13 cellular contexts compared by ENCODE assay signal in genomic region chr5:2257326-2258244, GRCh38.
A peak's percentile ranks its signal among the peaks of the same experiment; 100 is the strongest.
DNase-seq lines count a peak whose midpoint lies in the region; FAIRE-seq lines count a peak whose summit lies in the region.
"Had no signal": no experiment of that assay in that cellular context is flagged by ENCODE, and none has a peak within 500 bp of the region (broad histone marks: within the 10 kb centered on the region; RNA-seq: fewer than 3 reads in every experiment).

No MANE protein-coding gene starts in this region.

- H3K4me3 ChIP-seq in H7 (ENCODE audit: insufficient read depth, low read depth, low read length) = no peak overlapping the region

- H3K36me3 ChIP-seq in H7 (replicated peaks; ENCODE audit: control insufficient read depth, insufficient read depth, low read length) = no peaks in the 10 kb centered on the region

- peak; percentile 20 for FAIRE-seq in urothelium cell line (lab: Jason Lieb, UNC)
- FAIRE-seq: H1 had no signal

- H3K9me3 Mint-ChIP-seq in activated CD4-positive, alpha-beta memory T cell treated with anti-CD3 and anti-CD28 coated beads, Interleukin-2, amount 10 ng/mL, durations not matched to agents 7 days and 5 days = peaks cover 3% of the 10 kb centered on the region
- no peaks in the 10 kb centered on the region for H3K9me3 Mint-ChIP-seq in activated CD4-positive, alpha-beta memory T cell treated with anti-CD3 and anti-CD28 coated beads for 36 hours
- H3K9me3 Mint-ChIP-seq: CD4-positive, alpha-beta T cell had no signal

- no peaks in the 10 kb centered on the region for H3K27me3 Mint-ChIP-seq in activated CD4-positive, alpha-beta memory T cell treated with anti-CD3 and anti-CD28 coated beads, Interleukin-2, amount 10 ng/mL, durations not matched to agents 7 days and 5 days
- peaks cover 2% of the 10 kb centered on the region for H3K27me3 Mint-ChIP-seq in activated CD4-positive, alpha-beta memory T cell treated with anti-CD3 and anti-CD28 coated beads for 36 hours
- H3K27me3 Mint-ChIP-seq: CD4-positive, alpha-beta T cell had no signal

- no peaks in the 10 kb centered on the region for H3K4me1 Mint-ChIP-seq in activated CD4-positive, alpha-beta memory T cell treated with anti-CD3 and anti-CD28 coated beads, Interleukin-2, amount 10 ng/mL, durations not matched to agents 7 days and 5 days
- no peaks in the 10 kb centered on the region for H3K4me1 Mint-ChIP-seq in activated CD4-positive, alpha-beta memory T cell treated with anti-CD3 and anti-CD28 coated beads for 36 hours (ENCODE audit: low read depth)

- no peak overlapping the region for H3K27ac Mint-ChIP-seq in activated CD4-positive, alpha-beta memory T cell treated with anti-CD3 and anti-CD28 coated beads, Interleukin-2, amount 10 ng/mL, durations not matched to agents 7 days and 5 days
- H3K27ac Mint-ChIP-seq in activated CD4-positive, alpha-beta memory T cell treated with anti-CD3 and anti-CD28 coated beads for 36 hours = no peak overlapping the region
- H3K27ac Mint-ChIP-seq: CD4-positive, alpha-beta T cell had no signal

- peak; percentile 11 for DNase-seq in activated CD4-positive, alpha-beta memory T cell treated with anti-CD3 and anti-CD28 coated beads, Interleukin-2, amount 10 ng/mL, durations not matched to agents 7 days and 5 days
- no peak for DNase-seq in activated CD4-positive, alpha-beta memory T cell treated with anti-CD3 and anti-CD28 coated beads for 36 hours
- DNase-seq in H7 (peak; percentile 10), mesenteric fat pad (ENCODE audit: low spot score) (peak; percentile 75), urothelium cell line (ENCODE audit: low spot score) (no peak), NCI-H146 (lab: John Stamatoyannopoulos, UW) (no peak), NAMALWA (ENCODE audit: low spot score) (no peak), cerebellum (ENCODE audit: low spot score) (no peak)
- DNase-seq: C1 segment of cervical spinal cord; Calu3; CD4-positive, alpha-beta T cell; DMS 273 treated with DMSO at 0.1 percent for 48 hours had no signal

- H3K27me3 ChIP-seq in H7 (ENCODE audit: control insufficient read depth, insufficient read depth, low read length) = no peaks in the 10 kb centered on the region

- no peak overlapping the region for H3K4me3 Mint-ChIP-seq in activated CD4-positive, alpha-beta memory T cell treated with anti-CD3 and anti-CD28 coated beads, Interleukin-2, amount 10 ng/mL, durations not matched to agents 7 days and 5 days
- H3K4me3 Mint-ChIP-seq in activated CD4-positive, alpha-beta memory T cell treated with anti-CD3 and anti-CD28 coated beads for 36 hours = no peak overlapping the region
- H3K4me3 Mint-ChIP-seq: CD4-positive, alpha-beta T cell had no signal

- CTCF ChIA-PET in activated CD4-positive, alpha-beta memory T cell treated with anti-CD3 and anti-CD28 coated beads, Interleukin-2, amount 10 ng/mL, durations not matched to agents 7 days and 5 days (lab: Charles Lee) = no interaction called here
- CTCF ChIA-PET in activated CD4-positive, alpha-beta memory T cell treated with anti-CD3 and anti-CD28 coated beads for 36 hours (lab: Charles Lee) = no interaction called here

- H3K36me3 Mint-ChIP-seq in activated CD4-positive, alpha-beta memory T cell treated with anti-CD3 and anti-CD28 coated beads, Interleukin-2, amount 10 ng/mL, durations not matched to agents 7 days and 5 days (ENCODE audit: low read depth) = no peaks in the 10 kb centered on the region
- H3K36me3 Mint-ChIP-seq in activated CD4-positive, alpha-beta memory T cell treated with anti-CD3 and anti-CD28 coated beads for 36 hours = no peaks in the 10 kb centered on the region

- POLR2A ChIA-PET in activated CD4-positive, alpha-beta memory T cell treated with anti-CD3 and anti-CD28 coated beads, Interleukin-2, amount 10 ng/mL, durations not matched to agents 7 days and 5 days (lab: Charles Lee) = no interaction called here
- POLR2A ChIA-PET in activated CD4-positive, alpha-beta memory T cell treated with anti-CD3 and anti-CD28 coated beads for 36 hours (lab: Charles Lee) = no interaction called here

- intact Hi-C loops in activated CD4-positive, alpha-beta memory T cell treated with anti-CD3 and anti-CD28 coated beads for 36 hours (cut with micrococcal nuclease) = no loop called here

Comparison
In these comparisons a context has a peak if more than half of its experiments do, and no peak if none do; other contexts are left out.
1. DNase-seq: peak in activated CD4-positive, alpha-beta memory T cell treated with anti-CD3 and anti-CD28 coated beads, Interleukin-2, amount 10 ng/mL, durations not matched to agents 7 days and 5 days (single experiment), H7 (single experiment) and mesenteric fat pad (single experiment); none in activated CD4-positive, alpha-beta memory T cell treated with anti-CD3 and anti-CD28 coated beads for 36 hours (single experiment), urothelium cell line (single experiment), NCI-H146 (single experiment), NAMALWA (single experiment) and cerebellum (single experiment).